ENCODE assay signal across 1 cellular context in the genomic region with DNA sequence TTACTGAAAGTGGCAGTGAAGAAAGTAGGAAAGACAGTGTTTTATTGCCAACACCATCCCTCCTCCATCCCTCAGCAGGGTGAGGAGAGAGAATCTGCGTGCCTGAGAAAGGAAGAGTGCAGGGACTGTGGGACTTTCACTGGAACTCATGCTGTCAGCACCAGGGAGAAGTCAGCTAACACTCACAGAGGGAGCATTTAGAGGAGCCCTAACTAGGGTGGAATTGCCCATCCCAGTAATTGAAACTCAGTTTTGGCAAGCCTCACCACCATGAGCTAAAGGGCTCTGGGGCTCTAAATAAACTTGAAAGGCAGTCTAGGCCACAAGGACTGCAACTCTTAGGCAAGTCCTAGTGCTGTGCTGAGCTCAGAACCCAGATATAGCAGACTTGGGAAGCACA.
TF ChIP-seq lines count a peak whose summit lies in the region.

No MANE protein-coding gene starts in this region.

TF ChIP-seq in GM23338, 12 proteins besides CTCF, POLR2A, EP300 and RAD21 (continued from another document):
- TF ChIP-seq, protein P1, sequence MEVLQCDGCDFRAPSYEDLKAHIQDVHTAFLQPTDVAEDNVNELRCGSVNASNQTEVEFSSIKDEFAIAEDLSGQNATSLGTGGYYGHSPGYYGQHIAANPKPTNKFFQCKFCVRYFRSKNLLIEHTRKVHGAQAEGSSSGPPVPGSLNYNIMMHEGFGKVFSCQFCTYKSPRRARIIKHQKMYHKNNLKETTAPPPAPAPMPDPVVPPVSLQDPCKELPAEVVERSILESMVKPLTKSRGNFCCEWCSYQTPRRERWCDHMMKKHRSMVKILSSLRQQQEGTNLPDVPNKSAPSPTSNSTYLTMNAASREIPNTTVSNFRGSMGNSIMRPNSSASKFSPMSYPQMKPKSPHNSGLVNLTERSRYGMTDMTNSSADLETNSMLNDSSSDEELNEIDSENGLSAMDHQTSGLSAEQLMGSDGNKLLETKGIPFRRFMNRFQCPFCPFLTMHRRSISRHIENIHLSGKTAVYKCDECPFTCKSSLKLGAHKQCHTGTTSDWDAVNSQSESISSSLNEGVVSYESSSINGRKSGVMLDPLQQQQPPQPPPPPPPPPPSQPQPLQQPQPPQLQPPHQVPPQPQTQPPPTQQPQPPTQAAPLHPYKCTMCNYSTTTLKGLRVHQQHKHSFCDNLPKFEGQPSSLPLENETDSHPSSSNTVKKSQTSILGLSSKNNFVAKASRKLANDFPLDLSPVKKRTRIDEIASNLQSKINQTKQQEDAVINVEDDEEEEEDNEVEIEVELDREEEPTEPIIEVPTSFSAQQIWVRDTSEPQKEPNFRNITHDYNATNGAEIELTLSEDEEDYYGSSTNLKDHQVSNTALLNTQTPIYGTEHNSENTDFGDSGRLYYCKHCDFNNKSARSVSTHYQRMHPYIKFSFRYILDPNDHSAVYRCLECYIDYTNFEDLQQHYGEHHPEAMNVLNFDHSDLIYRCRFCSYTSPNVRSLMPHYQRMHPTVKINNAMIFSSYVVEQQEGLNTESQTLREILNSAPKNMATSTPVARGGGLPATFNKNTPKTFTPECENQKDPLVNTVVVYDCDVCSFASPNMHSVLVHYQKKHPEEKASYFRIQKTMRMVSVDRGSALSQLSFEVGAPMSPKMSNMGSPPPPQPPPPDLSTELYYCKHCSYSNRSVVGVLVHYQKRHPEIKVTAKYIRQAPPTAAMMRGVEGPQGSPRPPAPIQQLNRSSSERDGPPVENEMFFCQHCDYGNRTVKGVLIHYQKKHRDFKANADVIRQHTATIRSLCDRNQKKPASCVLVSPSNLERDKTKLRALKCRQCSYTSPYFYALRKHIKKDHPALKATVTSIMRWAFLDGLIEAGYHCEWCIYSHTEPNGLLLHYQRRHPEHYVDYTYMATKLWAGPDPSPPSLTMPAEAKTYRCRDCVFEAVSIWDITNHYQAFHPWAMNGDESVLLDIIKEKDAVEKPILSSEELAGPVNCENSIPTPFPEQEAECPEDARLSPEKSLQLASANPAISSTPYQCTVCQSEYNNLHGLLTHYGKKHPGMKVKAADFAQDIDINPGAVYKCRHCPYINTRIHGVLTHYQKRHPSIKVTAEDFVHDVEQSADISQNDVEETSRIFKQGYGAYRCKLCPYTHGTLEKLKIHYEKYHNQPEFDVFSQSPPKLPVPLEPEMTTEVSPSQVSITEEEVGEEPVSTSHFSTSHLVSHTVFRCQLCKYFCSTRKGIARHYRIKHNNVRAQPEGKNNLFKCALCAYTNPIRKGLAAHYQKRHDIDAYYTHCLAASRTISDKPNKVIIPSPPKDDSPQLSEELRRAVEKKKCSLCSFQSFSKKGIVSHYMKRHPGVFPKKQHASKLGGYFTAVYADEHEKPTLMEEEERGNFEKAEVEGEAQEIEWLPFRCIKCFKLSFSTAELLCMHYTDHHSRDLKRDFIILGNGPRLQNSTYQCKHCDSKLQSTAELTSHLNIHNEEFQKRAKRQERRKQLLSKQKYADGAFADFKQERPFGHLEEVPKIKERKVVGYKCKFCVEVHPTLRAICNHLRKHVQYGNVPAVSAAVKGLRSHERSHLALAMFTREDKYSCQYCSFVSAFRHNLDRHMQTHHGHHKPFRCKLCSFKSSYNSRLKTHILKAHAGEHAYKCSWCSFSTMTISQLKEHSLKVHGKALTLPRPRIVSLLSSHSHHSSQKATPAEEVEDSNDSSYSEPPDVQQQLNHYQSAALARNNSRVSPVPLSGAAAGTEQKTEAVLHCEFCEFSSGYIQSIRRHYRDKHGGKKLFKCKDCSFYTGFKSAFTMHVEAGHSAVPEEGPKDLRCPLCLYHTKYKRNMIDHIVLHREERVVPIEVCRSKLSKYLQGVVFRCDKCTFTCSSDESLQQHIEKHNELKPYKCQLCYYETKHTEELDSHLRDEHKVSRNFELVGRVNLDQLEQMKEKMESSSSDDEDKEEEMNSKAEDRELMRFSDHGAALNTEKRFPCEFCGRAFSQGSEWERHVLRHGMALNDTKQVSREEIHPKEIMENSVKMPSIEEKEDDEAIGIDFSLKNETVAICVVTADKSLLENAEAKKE (CRISPR knock-in tag; IDR thresholded peaks at IDR 0.05): no peak
- no peak for TF ChIP-seq ZNF331 (CRISPR knock-in tag; IDR thresholded peaks at IDR 0.05; ENCODE audit: low read depth)
- TF ChIP-seq ZNF114 (CRISPR knock-in tag; IDR thresholded peaks at IDR 0.05): no peak
- TF ChIP-seq, protein P2, sequence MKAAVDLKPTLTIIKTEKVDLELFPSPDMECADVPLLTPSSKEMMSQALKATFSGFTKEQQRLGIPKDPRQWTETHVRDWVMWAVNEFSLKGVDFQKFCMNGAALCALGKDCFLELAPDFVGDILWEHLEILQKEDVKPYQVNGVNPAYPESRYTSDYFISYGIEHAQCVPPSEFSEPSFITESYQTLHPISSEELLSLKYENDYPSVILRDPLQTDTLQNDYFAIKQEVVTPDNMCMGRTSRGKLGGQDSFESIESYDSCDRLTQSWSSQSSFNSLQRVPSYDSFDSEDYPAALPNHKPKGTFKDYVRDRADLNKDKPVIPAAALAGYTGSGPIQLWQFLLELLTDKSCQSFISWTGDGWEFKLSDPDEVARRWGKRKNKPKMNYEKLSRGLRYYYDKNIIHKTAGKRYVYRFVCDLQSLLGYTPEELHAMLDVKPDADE (IDR thresholded peaks at IDR 0.05): no peak
- TF ChIP-seq EZH2 (IDR thresholded peaks at IDR 0.05; ENCODE audit: low read depth, unreplicated experiment): no peak
- no peak for TF ChIP-seq JUNB (IDR thresholded peaks at IDR 0.05; ENCODE audit: unreplicated experiment)
- no peak for TF ChIP-seq EZH2phosphoT487 (IDR thresholded peaks at IDR 0.05; ENCODE audit: unreplicated experiment)
- TF ChIP-seq POLR2AphosphoS5 (IDR thresholded peaks at IDR 0.05; ENCODE audit: low read depth): no peak
- no peak for TF ChIP-seq STAT1 (IDR thresholded peaks at IDR 0.05; ENCODE audit: unreplicated experiment)
- TF ChIP-seq NANOG (IDR thresholded peaks at IDR 0.05; ENCODE audit: borderline replicate concordance): no peak
- no peak for TF ChIP-seq CREB1 (CRISPR knock-in tag; IDR thresholded peaks at IDR 0.05; ENCODE audit: low read depth)
